Comparison of ENCODE assay signal across 25 cellular contexts in genomic region chr5:126007841-126008240, GRCh38.
DNase-seq lines count a peak whose midpoint lies in the region; ATAC-seq and TF ChIP-seq lines count a peak whose summit lies in the region.
"Had no signal": no experiment of that assay in that cellular context is flagged by ENCODE, and none has a peak within 500 bp of the region (broad histone marks: within the 10 kb centered on the region; RNA-seq: fewer than 3 reads in every experiment).

No MANE protein-coding gene starts in this region.

- H3K4me3 ChIP-seq in brain microvascular endothelial cell (ENCODE audit: low read depth, low read length) = no peak overlapping the region
- no peak overlapping the region for H3K4me3 ChIP-seq in fibroblast of the aortic adventitia (ENCODE audit: low read depth, low read length)
- no peak overlapping the region for H3K4me3 ChIP-seq in CD8-positive, alpha-beta T cell (ENCODE audit: low read depth, low read length)
- H3K4me3 ChIP-seq: ascending aorta, colonic mucosa, heart left ventricle, testis, vagina had no signal

- H3K36me3 Mint-ChIP-seq in CD8-positive, alpha-beta T cell = no peaks in the 10 kb centered on the region
- H3K36me3 Mint-ChIP-seq: mesothelial cell of epicardium; naive thymus-derived CD8-positive, alpha-beta T cell; stimulated activated naive B cell treated with anti-CD40 and anti-IgM and Interleukin-4, amounts not matched to agents 10 μg/mL and 1 μg/mL and 100 μg/mL, for 72 hours had no signal

- H3K36me3 ChIP-seq in brain microvascular endothelial cell (replicated peaks) = no peaks in the 10 kb centered on the region
- no peaks in the 10 kb centered on the region for H3K36me3 ChIP-seq in CD8-positive, alpha-beta T cell (ENCODE audit: insufficient read depth, low read length)
- H3K36me3 ChIP-seq: ascending aorta, colonic mucosa, heart left ventricle, vagina had no signal

- CTCF ChIA-PET in CD8-positive, alpha-beta T cell (lab: Charles Lee) = no interaction called here

- no peaks in the 10 kb centered on the region for H3K27me3 Mint-ChIP-seq in CD8-positive, alpha-beta T cell (ENCODE audit: low read depth)
- H3K27me3 Mint-ChIP-seq: naive thymus-derived CD8-positive, alpha-beta T cell had no signal

- peaks cover 2% of the 10 kb centered on the region for H3K9me3 Mint-ChIP-seq in CD8-positive, alpha-beta T cell
- H3K9me3 Mint-ChIP-seq: activated B cell treated with CpG ODN at 0.5 μM for 24 hours; mesothelial cell of epicardium; stimulated activated naive B cell treated with anti-CD40 and anti-IgM and Interleukin-4, amounts not matched to agents 10 μg/mL and 1 μg/mL and 100 μg/mL, for 72 hours had no signal

- H3K4me1 ChIP-seq in CD8-positive, alpha-beta T cell (ENCODE audit: insufficient read depth, low read length) = no peaks in the 10 kb centered on the region
- H3K4me1 ChIP-seq: colonic mucosa had no signal

- intact Hi-C loops in CD8-positive, alpha-beta T cell (cut with DNase I, micrococcal nuclease) = no loop called here

- H3K4me1 Mint-ChIP-seq in CD8-positive, alpha-beta T cell (ENCODE audit: low read depth) = no peaks in the 10 kb centered on the region
- H3K4me1 Mint-ChIP-seq: activated B cell treated with CpG ODN at 0.5 μM for 24 hours; naive thymus-derived CD8-positive, alpha-beta T cell; stimulated activated naive B cell treated with anti-CD40 and anti-IgM and Interleukin-4, amounts not matched to agents 10 μg/mL and 1 μg/mL and 100 μg/mL, for 72 hours had no signal

- in situ Hi-C loops in brain microvascular endothelial cell (cut with HindIII; ENCODE audit: low pct_ligation_motif_present, low sequenced_read_pairs) = no loop called here

- POLR2A ChIA-PET in CD8-positive, alpha-beta T cell (lab: Charles Lee) = no interaction called here

- H3K27ac ChIP-seq in brain microvascular endothelial cell = no peak overlapping the region
- no peak overlapping the region for H3K27ac ChIP-seq in CD8-positive, alpha-beta T cell (ENCODE audit: low read depth, low read length)
- H3K27ac ChIP-seq: ascending aorta, colonic mucosa, heart left ventricle, testis, vagina had no signal

- no peak for ATAC-seq in HG02571 (IDR thresholded peaks at IDR 0.05; ENCODE audit: unreplicated experiment)
- ATAC-seq in CD8-positive, alpha-beta T cell = no peak
- ATAC-seq: heart left ventricle; left lobe of liver; naive thymus-derived CD8-positive, alpha-beta T cell; Right ventricle myocardium inferior; stimulated activated naive B cell treated with anti-CD40 and anti-IgM and Interleukin-4, amounts not matched to agents 10 μg/mL and 1 μg/mL and 100 μg/mL, for 72 hours had no signal

- H3K27ac Mint-ChIP-seq in CD8-positive, alpha-beta T cell = no peak overlapping the region
- H3K27ac Mint-ChIP-seq: activated B cell treated with CpG ODN at 0.5 μM for 24 hours; mesothelial cell of epicardium; naive thymus-derived CD8-positive, alpha-beta T cell; stimulated activated naive B cell treated with anti-CD40 and anti-IgM and Interleukin-4, amounts not matched to agents 10 μg/mL and 1 μg/mL and 100 μg/mL, for 72 hours had no signal

- DNase-seq in M059J (ENCODE audit: low read depth) (peak; percentile 52), brain microvascular endothelial cell (peak; percentile 28), fibroblast of the aortic adventitia (ENCODE audit: low read depth) (peak; percentile 46), stromal cell of bone marrow (ENCODE audit: low read depth) (peak; percentile 45), ecto neural progenitor cell (ENCODE audit: low spot score) (no peak)
- DNase-seq in CD8-positive, alpha-beta T cell = no peak
- DNase-seq: activated B cell treated with CpG ODN at 0.5 μM for 24 hours; activated naive CD4-positive, alpha-beta T cell treated with anti-CD3 and anti-CD28 coated beads, Interleukin-2, amount 50 U/mL, for 16 hours; colonic mucosa; heart left ventricle; naive thymus-derived CD8-positive, alpha-beta T cell; NCI-H1092; NCI-H2029 treated with DMSO at 0.1 percent for 48 hours; NCI-H345; retina; stimulated activated CD4-positive, alpha-beta T cell treated with anti-CD3 and anti-CD28 coated beads, Interleukin-12 subunit alpha, Interleukin-12 subunit beta, amount 100 ng/mL, for 4 hours; stimulated activated CD4-positive, alpha-beta T cell treated with anti-CD3 and anti-CD28 coated beads, Interleukin-4, amount 100 ng/mL, for 24 hours; stimulated activated naive B cell treated with anti-CD40 and anti-IgM and Interleukin-4, amounts not matched to agents 10 μg/mL and 1 μg/mL and 100 μg/mL, for 72 hours; testis had no signal

- no peak for TF ChIP-seq CTCF in brain microvascular endothelial cell (IDR thresholded peaks at IDR 0.05; ENCODE audit: low read depth, low read length, missing control alignments)
- no peak for TF ChIP-seq CTCF in fibroblast of the aortic adventitia (IDR thresholded peaks at IDR 0.05; ENCODE audit: insufficient read depth, low read length)
- no peak for TF ChIP-seq CTCF in CD8-positive, alpha-beta T cell (IDR thresholded peaks at IDR 0.05)

- H3K27me3 ChIP-seq in brain microvascular endothelial cell (replicated peaks) = no peaks in the 10 kb centered on the region
- H3K27me3 ChIP-seq in CD8-positive, alpha-beta T cell (ENCODE audit: insufficient read depth, low read length) = no peaks in the 10 kb centered on the region
- H3K27me3 ChIP-seq: ascending aorta, colonic mucosa, heart left ventricle, testis, vagina had no signal

- no peaks in the 10 kb centered on the region for H3K9me3 ChIP-seq in CD8-positive, alpha-beta T cell (ENCODE audit: low read length)
- H3K9me3 ChIP-seq: ascending aorta, colonic mucosa, heart left ventricle, testis, vagina had no signal

- H3K4me3 Mint-ChIP-seq in CD8-positive, alpha-beta T cell = no peak overlapping the region
- H3K4me3 Mint-ChIP-seq: activated B cell treated with CpG ODN at 0.5 μM for 24 hours; mesothelial cell of epicardium; naive thymus-derived CD8-positive, alpha-beta T cell; stimulated activated naive B cell treated with anti-CD40 and anti-IgM and Interleukin-4, amounts not matched to agents 10 μg/mL and 1 μg/mL and 100 μg/mL, for 72 hours had no signal

Comparison
In these comparisons a context has a peak if more than half of its experiments do, and no peak if none do; other contexts are left out.
1. DNase-seq: peak in M059J (single experiment), brain microvascular endothelial cell (single experiment), fibroblast of the aortic adventitia (single experiment) and stromal cell of bone marrow (single experiment); none in CD8-positive, alpha-beta T cell (0 of 7) and ecto neural progenitor cell (single experiment).